ENCODE assay signal across 12 cellular contexts in the genomic region with DNA sequence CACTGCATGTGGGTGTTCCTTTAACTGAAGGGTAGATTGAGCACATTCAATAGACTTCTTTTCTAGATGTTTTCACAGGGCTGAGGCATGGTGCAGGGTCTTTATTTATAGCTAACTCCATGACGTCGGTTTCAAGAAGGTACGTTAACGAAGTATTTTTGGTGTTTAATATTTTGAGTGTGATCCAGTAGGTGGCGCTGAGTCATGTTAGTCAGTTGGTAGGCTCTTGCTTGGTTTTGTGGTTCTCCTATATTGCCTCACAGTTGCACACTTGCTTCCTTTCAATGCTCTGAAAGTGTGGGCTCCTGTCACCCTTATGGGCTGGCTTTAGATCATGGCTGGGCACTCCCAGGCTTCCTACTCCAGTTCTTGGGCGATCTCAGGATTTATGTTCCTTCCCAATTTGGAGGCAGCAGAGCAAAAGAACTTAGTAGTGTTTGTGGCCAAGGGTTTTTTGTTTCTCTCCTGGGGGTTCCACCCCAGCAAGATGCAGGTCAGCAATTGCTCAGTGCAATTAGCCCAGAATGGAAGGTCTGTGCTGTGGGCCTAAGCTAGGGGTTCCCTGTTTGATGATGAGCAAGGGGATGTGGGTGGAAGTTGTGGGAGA.
A peak's percentile ranks its signal among the peaks of the same experiment; 100 is the strongest.
DNase-seq lines count a peak whose midpoint lies in the region; ATAC-seq, FAIRE-seq and TF ChIP-seq lines count a peak whose summit lies in the region.
"Had no signal": no experiment of that assay in that cellular context is flagged by ENCODE, and none has a peak within 500 bp of the region (broad histone marks: within the 10 kb centered on the region; RNA-seq: fewer than 3 reads in every experiment).

No MANE protein-coding gene starts in this region.

- DNase-seq in A673 (ENCODE audit: low spot score), result peak; percentile 52
- DNase-seq in H9, result no peak
- DNase-seq in RCC 7860 (ENCODE audit: low spot score), result peak; percentile 5
- DNase-seq in fibroblast of lung (ENCODE audit: low read depth in 2 of 2), result peak; percentile 22 to 63
- DNase-seq in Peyer's patch, result no peak
- DNase-seq in CD8-positive, alpha-beta T cell, result no peak
- no peak for DNase-seq in dorsolateral prefrontal cortex
- no peak for DNase-seq in mucosa of gallbladder (ENCODE audit: low spot score)
- DNase-seq: activated naive CD8-positive, alpha-beta T cell treated with anti-CD3 and anti-CD28 coated beads, Interleukin-2, amount 10 ng/mL, durations not matched to agents 7 days and 5 days; CD8-positive, alpha-beta memory T cell; upper lobe of left lung had no signal

- no peak overlapping the region for H4K91ac ChIP-seq in H9 (ENCODE audit: insufficient read length, low read depth, low read length)

- no peak for FAIRE-seq in RCC 7860 (lab: Jason Lieb, UNC)
- FAIRE-seq: keratinocyte had no signal

- H2AFZ ChIP-seq in H9 (ENCODE audit: low read length), result no peak overlapping the region
- no peak overlapping the region for H2AFZ ChIP-seq in fibroblast of lung (ENCODE audit: low read length)

- H3K27me3 ChIP-seq in A673 (replicated peaks; ENCODE audit: insufficient read depth, low read depth, low read length, poor library complexity) (no peaks in the 10 kb centered on the region), H9 (ENCODE audit: insufficient read depth, low read length) (no peaks in the 10 kb centered on the region), fibroblast of lung (ENCODE audit: control insufficient read depth, insufficient read depth, low read length) (no peaks in the 10 kb centered on the region), Peyer's patch (no peaks in the 10 kb centered on the region), dorsolateral prefrontal cortex (no peaks in the 10 kb centered on the region)
- H3K27me3 ChIP-seq in CD8-positive, alpha-beta T cell (ENCODE audit: insufficient read depth, low read length), result no peaks in the 10 kb centered on the region
- H3K27me3 ChIP-seq: upper lobe of left lung had no signal

- H2BK5ac ChIP-seq in H9 (ENCODE audit: insufficient read length, low read length), result no peak overlapping the region

- H3K36me3 ChIP-seq in A673 (ENCODE audit: insufficient read depth, low read length, poor library complexity, severe bottlenecking) (no peaks in the 10 kb centered on the region), fibroblast of lung (ENCODE audit: control insufficient read depth, insufficient read depth, low read length) (no peaks in the 10 kb centered on the region), Peyer's patch (no peaks in the 10 kb centered on the region)
- H3K36me3 ChIP-seq in CD8-positive, alpha-beta T cell (ENCODE audit: insufficient read depth, low read length), result no peaks in the 10 kb centered on the region
- H3K36me3 ChIP-seq: upper lobe of left lung had no signal

- H3K23me2 ChIP-seq in H9 (ENCODE audit: insufficient read length, low read depth, low read length, poor library complexity, severe bottlenecking), result no peaks in the 10 kb centered on the region

- intact Hi-C loops in A673 (cut with micrococcal nuclease; ENCODE audit: unreplicated experiment) (loop anchor here (1.0 kb wide), 1 partner anchor 314 kb away; no protein-coding TSS in a partner anchor), dorsolateral prefrontal cortex (cut with DNase I) (loop anchor here in 1 of 2 donors (10.0 kb wide), 2 partner anchors 150 to 310 kb away; no protein-coding TSS in a partner anchor)
- intact Hi-C loops in CD8-positive, alpha-beta T cell (cut with DNase I, micrococcal nuclease), result no loop called here

- peaks cover 9 to 24% of the 10 kb centered on the region in 2 experiments; a peak in 3 of 5 replicates for H3K9me3 Mint-ChIP-seq in H9
- peaks cover 32% of the 10 kb centered on the region for H3K9me3 Mint-ChIP-seq in CD8-positive, alpha-beta T cell

- no peak overlapping the region for H2BK20ac ChIP-seq in H9 (ENCODE audit: low read depth, low read length, poor library complexity, severe bottlenecking)

- no peak overlapping the region for H2AK5ac ChIP-seq in H9 (ENCODE audit: insufficient read length, low read length)

- no peak overlapping the region for H3K23ac ChIP-seq in H9 (ENCODE audit: insufficient read length, low read depth, low read length)

- H3K4me3 ChIP-seq in A673 (ENCODE audit: low read depth, low read length, poor library complexity, severe bottlenecking) (no peak overlapping the region), fibroblast of lung (replicated peaks in 1 of 4; ENCODE audit: control extremely low read depth in 1 of 4, insufficient read depth in 1 of 4, low read depth in 3 of 4, low read length in 4 of 4) (no peak overlapping the region), Peyer's patch (no peak overlapping the region), dorsolateral prefrontal cortex (no peak overlapping the region)
- no peak overlapping the region for H3K4me3 ChIP-seq in CD8-positive, alpha-beta T cell (ENCODE audit: low read depth, low read length)
- H3K4me3 ChIP-seq: upper lobe of left lung had no signal

- no peak overlapping the region for H3K9ac ChIP-seq in H9 (ENCODE audit: extremely low read depth, insufficient read length, low read length)
- H3K9ac ChIP-seq in fibroblast of lung (ENCODE audit: insufficient read depth, low read length), result no peak overlapping the region

- WGBS in H9 (ENCODE audit: extremely low coverage, insufficient read length, low lambda C conversion rate), result no CpG with 5 or more reads among the region's 6 CpGs

- POLR2A ChIA-PET in A673 (lab: Charles Lee; ENCODE audit: low non-redundant PET), result no interaction called here
- POLR2A ChIA-PET in CD8-positive, alpha-beta T cell (lab: Charles Lee), result no interaction called here

- no peak overlapping the region for H4K8ac ChIP-seq in H9 (replicated peaks; ENCODE audit: insufficient read length, low read depth, low read length)

- no peak overlapping the region for H2BK12ac ChIP-seq in H9 (ENCODE audit: insufficient read length, low read depth, low read length)

- peaks cover 2 to 4% of the 10 kb centered on the region in 2 experiments; a peak in 2 of 4 replicates for H3K4me1 Mint-ChIP-seq in H9
- H3K4me1 Mint-ChIP-seq in CD8-positive, alpha-beta T cell (ENCODE audit: low read depth), result no peaks in the 10 kb centered on the region
- H3K4me1 Mint-ChIP-seq: activated naive CD8-positive, alpha-beta T cell treated with anti-CD3 and anti-CD28 coated beads, Interleukin-2, amount 10 ng/mL, durations not matched to agents 7 days and 5 days; CD8-positive, alpha-beta memory T cell had no signal

- BruUV-seq in A673 (replicated peaks; lab: Mats Ljungman, UMichigan), result no TSS peak

- H3K18ac ChIP-seq in H9 (ENCODE audit: insufficient read length, low read depth, low read length), result no peak overlapping the region

- no peak overlapping the region for H3K4me3 Mint-ChIP-seq in H9
- H3K4me3 Mint-ChIP-seq in CD8-positive, alpha-beta T cell, result no peak overlapping the region
- H3K4me3 Mint-ChIP-seq: activated naive CD8-positive, alpha-beta T cell treated with anti-CD3 and anti-CD28 coated beads, Interleukin-2, amount 10 ng/mL, durations not matched to agents 7 days and 5 days; CD8-positive, alpha-beta memory T cell had no signal

- H3K9me3 ChIP-seq in A673 (ENCODE audit: low read depth, low read length, poor library complexity, severe bottlenecking), result no peaks in the 10 kb centered on the region
- no peaks in the 10 kb centered on the region for H3K9me3 ChIP-seq in H9 (ENCODE audit: control insufficient read depth, low read depth, low read length)
- H3K9me3 ChIP-seq in fibroblast of lung (ENCODE audit: control insufficient read depth, insufficient read depth, low read depth, low read length), result no peaks in the 10 kb centered on the region
- no peaks in the 10 kb centered on the region for H3K9me3 ChIP-seq in Peyer's patch
- peaks cover 3% of the 10 kb centered on the region for H3K9me3 ChIP-seq in CD8-positive, alpha-beta T cell (ENCODE audit: low read length)

- no peak overlapping the region for H3T11ph ChIP-seq in H9 (ENCODE audit: low read length)

- H3K27ac Mint-ChIP-seq in H9, result no peak overlapping the region
- no peak overlapping the region for H3K27ac Mint-ChIP-seq in CD8-positive, alpha-beta T cell
- H3K27ac Mint-ChIP-seq: activated naive CD8-positive, alpha-beta T cell treated with anti-CD3 and anti-CD28 coated beads, Interleukin-2, amount 10 ng/mL, durations not matched to agents 7 days and 5 days; CD8-positive, alpha-beta memory T cell had no signal

- no peak overlapping the region for H4K5ac ChIP-seq in H9 (ENCODE audit: insufficient read length, low read depth, low read length)

- no peak for TF ChIP-seq POLR2A in Peyer's patch (IDR thresholded peaks at IDR 0.05)

- H3K4me1 ChIP-seq in A673 (ENCODE audit: insufficient read depth, low read length, poor library complexity, severe bottlenecking) (no peaks in the 10 kb centered on the region), H9 (ENCODE audit: insufficient read depth, low read length) (no peaks in the 10 kb centered on the region), fibroblast of lung (ENCODE audit: control insufficient read depth, extremely low read depth, insufficient read depth, low read length) (no peaks in the 10 kb centered on the region), Peyer's patch (no peaks in the 10 kb centered on the region)
- H3K4me1 ChIP-seq in CD8-positive, alpha-beta T cell (ENCODE audit: insufficient read depth, low read length), result no peaks in the 10 kb centered on the region
- H3K4me1 ChIP-seq: upper lobe of left lung had no signal

- H3K4me2 ChIP-seq in H9 (ENCODE audit: insufficient read depth, insufficient read length, low read length) (no peak overlapping the region), fibroblast of lung (ENCODE audit: extremely low read depth, insufficient read depth, low read length) (no peak overlapping the region)

- H3K79me1 ChIP-seq in H9 (ENCODE audit: insufficient read depth, low read depth, low read length, poor library complexity, severe bottlenecking), result no peaks in the 10 kb centered on the region

- peaks cover 4 to 7% (median 5%) of the 10 kb centered on the region in 3 experiments; a peak in 4 of 7 replicates for H3K36me3 Mint-ChIP-seq in H9 (ENCODE audit: insufficient read depth in 1 of 3, low read depth in 3 of 3)
- no peaks in the 10 kb centered on the region for H3K36me3 Mint-ChIP-seq in CD8-positive, alpha-beta T cell
- H3K36me3 Mint-ChIP-seq: activated naive CD8-positive, alpha-beta T cell treated with anti-CD3 and anti-CD28 coated beads, Interleukin-2, amount 10 ng/mL, durations not matched to agents 7 days and 5 days; CD8-positive, alpha-beta memory T cell had no signal

- H3K27ac ChIP-seq in A673 (ENCODE audit: low read depth, low read length, poor library complexity, severe bottlenecking) (no peak overlapping the region), H9 (ENCODE audit: insufficient read length, low read depth, low read length) (no peak overlapping the region), fibroblast of lung (ENCODE audit: insufficient read depth, low read length) (no peak overlapping the region), Peyer's patch (no peak overlapping the region), dorsolateral prefrontal cortex (no peak overlapping the region)
- no peak overlapping the region for H3K27ac ChIP-seq in CD8-positive, alpha-beta T cell (ENCODE audit: low read depth, low read length)
- H3K27ac ChIP-seq: upper lobe of left lung had no signal

- no peaks in the 10 kb centered on the region for H3K79me2 ChIP-seq in H9 (ENCODE audit: insufficient read depth, low read length)
- no peaks in the 10 kb centered on the region for H3K79me2 ChIP-seq in fibroblast of lung (ENCODE audit: control insufficient read depth, insufficient read depth, low read length)

- H3K4ac ChIP-seq in H9 (ENCODE audit: low read depth, low read length), result no peak overlapping the region

- ATAC-seq in CD8-positive, alpha-beta T cell, result no peak

- H4K20me1 ChIP-seq in H9 (ENCODE audit: control insufficient read depth, insufficient read depth, insufficient read length) (no peaks in the 10 kb centered on the region), fibroblast of lung (ENCODE audit: control insufficient read depth, extremely low read depth, insufficient read depth, low read length) (no peaks in the 10 kb centered on the region)

- CTCF ChIA-PET in A673 (lab: Charles Lee), result no interaction called here
- CTCF ChIA-PET in CD8-positive, alpha-beta T cell (lab: Charles Lee), result no interaction called here

- no peak overlapping the region for H2BK120ac ChIP-seq in H9 (ENCODE audit: low read depth, low read length, poor library complexity, severe bottlenecking)

- no peak overlapping the region for H3K56ac ChIP-seq in H9 (ENCODE audit: insufficient read length, low read depth, low read length)

- H3K27me3 Mint-ChIP-seq in H9 (ENCODE audit: low read depth), result peaks cover 7% of the 10 kb centered on the region
- H3K27me3 Mint-ChIP-seq in CD8-positive, alpha-beta T cell (ENCODE audit: low read depth), result no peaks in the 10 kb centered on the region
- H3K27me3 Mint-ChIP-seq: activated naive CD8-positive, alpha-beta T cell treated with anti-CD3 and anti-CD28 coated beads, Interleukin-2, amount 10 ng/mL, durations not matched to agents 7 days and 5 days; CD8-positive, alpha-beta memory T cell had no signal

- no peak overlapping the region for H3K14ac ChIP-seq in H9 (ENCODE audit: insufficient read depth, low read length)

- H2BK15ac ChIP-seq in H9 (ENCODE audit: low read depth, low read length), result no peak overlapping the region

- TF ChIP-seq CTCF in A673 (conservative IDR thresholded peaks at IDR 0.05; ENCODE audit: low read depth, low read length) (peak; percentile 65), H9 (conservative IDR thresholded peaks at IDR 0.05) (peak; percentile 66; the same call in 2 of the 3 replicates), fibroblast of lung (conservative IDR thresholded peaks at IDR 0.05 in 1 of 2, IDR thresholded peaks at IDR 0.05 in 1 of 2; ENCODE audit: low read depth in 1 of 2, low read length in 2 of 2) (no peak), Peyer's patch (IDR thresholded peaks at IDR 0.05) (no peak), dorsolateral prefrontal cortex (IDR thresholded peaks at IDR 0.05 in 54 of 56, conservative IDR thresholded peaks at IDR 0.05 in 2 of 56; ENCODE audit: low read depth in 1 of 56, partially characterized antibody in 56 of 56) (peak in 8 of 56 donors; percentile 9 to 25 (median 17))
- TF ChIP-seq CTCF in CD8-positive, alpha-beta T cell (IDR thresholded peaks at IDR 0.05), result no peak

Comparison
In these comparisons a context has a peak if more than half of its experiments do, and no peak if none do; other contexts are left out.
1. DNase-seq: peak in A673 (single experiment), RCC 7860 (single experiment) and fibroblast of lung (2 of 2); none in H9 (single experiment), Peyer's patch (0 of 3), CD8-positive, alpha-beta T cell (0 of 7), dorsolateral prefrontal cortex (0 of 10) and mucosa of gallbladder (single experiment).
2. CTCF ChIP-seq: peak in A673 (single experiment) and H9 (single experiment); none in fibroblast of lung (0 of 2), Peyer's patch (0 of 6) and CD8-positive, alpha-beta T cell (single experiment).